Comparison of ENCODE assay signal across 16 cellular contexts in genomic region chr11:115363426-115363825, GRCh38.
DNase-seq lines count a peak whose midpoint lies in the region; ATAC-seq and TF ChIP-seq lines count a peak whose summit lies in the region.
"Had no signal": no experiment of that assay in that cellular context is flagged by ENCODE, and none has a peak within 500 bp of the region (broad histone marks: within the 10 kb centered on the region; RNA-seq: fewer than 3 reads in every experiment).

No MANE protein-coding gene starts in this region.

- in situ Hi-C loops in SK-MEL-5 (cut with HindIII; ENCODE audit: low pct_unique_long_range_greater_than_20kb, low sequenced_read_pairs): no loop called here

- H3K27me3 ChIP-seq in heart left ventricle (no peaks in the 10 kb centered on the region), right atrium auricular region (no peaks in the 10 kb centered on the region), thyroid gland (no peaks in the 10 kb centered on the region)

- ATAC-seq in heart left ventricle (no peak), HG03097 (IDR thresholded peaks at IDR 0.05; ENCODE audit: low FRiP score, unreplicated experiment) (no peak)
- ATAC-seq: A549 had no signal

- TF ChIP-seq CTCF in heart left ventricle (IDR thresholded peaks at IDR 0.05) (no peak), right atrium auricular region (IDR thresholded peaks at IDR 0.05) (no peak), thyroid gland (IDR thresholded peaks at IDR 0.05) (no peak)

- H3K4me1 ChIP-seq in heart left ventricle (peaks cover 0 to 42% (median 4%) of the 10 kb centered on the region in 12 donors), right atrium auricular region (peaks cover 0 to 7% of the 10 kb centered on the region in 2 donors), thyroid gland (peaks cover 11 to 21% of the 10 kb centered on the region in 2 donors)

- H3K27ac ChIP-seq in heart left ventricle (peak overlapping the region in 7 of 12 donors; percentile 7 to 34 (median 22)), right atrium auricular region (no peak overlapping the region), thyroid gland (peak overlapping the region; percentile 59 to 74 (median 72))
- H3K27ac ChIP-seq: 22Rv1, A549, C4-2B had no signal

- no peak for TF ChIP-seq POLR2A in heart left ventricle (IDR thresholded peaks at IDR 0.05)
- TF ChIP-seq POLR2A in thyroid gland (IDR thresholded peaks at IDR 0.05): no peak

- no peaks in the 10 kb centered on the region for H3K9me3 ChIP-seq in heart left ventricle
- no peaks in the 10 kb centered on the region for H3K9me3 ChIP-seq in right atrium auricular region
- no peaks in the 10 kb centered on the region for H3K9me3 ChIP-seq in thyroid gland
- H3K9me3 ChIP-seq: A549, Caco-2, HAP-1 had no signal

- DNase-seq in heart left ventricle: no peak
- no peak for DNase-seq in right atrium auricular region (ENCODE audit: low spot score)
- DNase-seq in SK-MEL-5 (ENCODE audit: low read depth, low spot score): peak; percentile 7
- peak; percentile 24 for DNase-seq in kidney glomerular epithelial cell (lab: John Stamatoyannopoulos, UW)
- DNase-seq in thyroid gland: no peak
- DNase-seq in T-helper 9 cell: no peak
- DNase-seq: AML-193; Caco-2; CD4-positive, alpha-beta T cell; DMS79 treated with DMSO at 0.1 percent for 48 hours; GF-D8 had no signal

- WGBS in heart left ventricle, 4 donors: 82 to 89% (median 85%) methylated on average over 2 of the region's 2 CpGs
- 55 to 64% methylated on average over 2 of the region's 2 CpGs for WGBS in thyroid gland, 2 donors

- H3K4me3 ChIP-seq in heart left ventricle (no peak overlapping the region), right atrium auricular region (no peak overlapping the region), thyroid gland (replicated peaks in 1 of 3) (no peak overlapping the region)
- H3K4me3 ChIP-seq: A549, HAP-1 had no signal

- intact Hi-C loops in heart left ventricle (cut with DNase I) (no loop called here), thyroid gland (cut with DNase I) (no loop called here)

- H3K36me3 ChIP-seq in heart left ventricle (no peaks in the 10 kb centered on the region), right atrium auricular region (no peaks in the 10 kb centered on the region), thyroid gland (no peaks in the 10 kb centered on the region)
- H3K36me3 ChIP-seq: HAP-1 had no signal

Comparison
In these comparisons a context has a peak if more than half of its experiments do, and no peak if none do; other contexts are left out.
1. H3K27ac ChIP-seq: peak in heart left ventricle (7 of 12) and thyroid gland (3 of 3); none in right atrium auricular region (0 of 2).
2. DNase-seq: peak in SK-MEL-5 (single experiment) and kidney glomerular epithelial cell (single experiment); none in heart left ventricle (0 of 5), right atrium auricular region (single experiment), thyroid gland (0 of 2) and T-helper 9 cell (single experiment).